10 cellular contexts compared by ENCODE assay signal in the genomic region with DNA sequence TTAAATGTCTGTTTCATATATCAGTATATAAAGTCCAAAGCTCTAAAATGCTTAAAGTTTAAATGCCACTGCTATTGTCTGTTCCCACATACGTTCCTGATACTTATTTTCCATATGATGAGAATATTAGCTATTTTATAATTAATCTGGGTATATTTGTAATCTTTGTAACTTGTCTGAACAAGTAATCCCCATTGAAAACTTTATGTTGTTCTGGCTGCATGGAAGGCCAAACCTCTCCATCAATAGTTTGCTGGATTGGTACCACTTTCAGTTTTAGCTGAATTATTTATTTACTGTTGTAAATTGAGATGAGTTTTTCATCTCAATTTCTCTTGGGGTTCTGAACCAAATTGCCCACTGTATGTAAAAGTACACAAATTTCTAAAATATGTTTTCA. TPM values are rescaled to one million over a fixed set of nuclear protein-coding genes. Genes with fewer than 3 reads are reported as not detected.
DNase-seq lines count a peak whose midpoint lies in the region; ATAC-seq, FAIRE-seq and TF ChIP-seq lines count a peak whose summit lies in the region.
"Had no signal": no experiment of that assay in that cellular context is flagged by ENCODE, and none has a peak within 500 bp of the region (broad histone marks: within the 10 kb centered on the region; RNA-seq: fewer than 3 reads in every experiment).

No MANE protein-coding gene starts in this region.

- no peak for FAIRE-seq in astrocyte (lab: Jason Lieb, UNC)

- H3K4me1 Mint-ChIP-seq in astrocyte (ENCODE audit: low read depth, unreplicated experiment) = peaks cover 20% of the 10 kb centered on the region

- H3K79me2 ChIP-seq in astrocyte (ENCODE audit: insufficient read depth, low read length) = peaks cover 94% of the 10 kb centered on the region

- H3K9me3 ChIP-seq in heart left ventricle (no peaks in the 10 kb centered on the region), astrocyte (ENCODE audit: insufficient read depth, low read depth, low read length) (no peaks in the 10 kb centered on the region), upper lobe of left lung (no peaks in the 10 kb centered on the region)

- no peaks in the 10 kb centered on the region for H3K27me3 Mint-ChIP-seq in astrocyte (ENCODE audit: low read depth, unreplicated experiment)

- H3K9ac ChIP-seq in astrocyte (ENCODE audit: low read length) = peak overlapping the region; percentile 96

- 14 to 22% (median 16%) methylated on average over 1 of the region's 1 CpG for WGBS in heart left ventricle, 4 donors
- 35 to 41% methylated on average over 1 of the region's 1 CpG for WGBS in upper lobe of left lung, 2 donors

- TF ChIP-seq POLR2A in heart left ventricle (IDR thresholded peaks at IDR 0.05) (no peak), upper lobe of left lung (IDR thresholded peaks at IDR 0.05) (no peak)

- H3K27me3 ChIP-seq in heart left ventricle = no peaks in the 10 kb centered on the region
- no peaks in the 10 kb centered on the region for H3K27me3 ChIP-seq in astrocyte (ENCODE audit: insufficient read depth, low read length)
- no peaks in the 10 kb centered on the region for H3K27me3 ChIP-seq in kidney epithelial cell (ENCODE audit: control insufficient read depth, insufficient read depth, low read length)
- no peaks in the 10 kb centered on the region for H3K27me3 ChIP-seq in upper lobe of left lung

- ATAC-seq in heart left ventricle (no peak), Right ventricle myocardium inferior (no peak), upper lobe of left lung (ENCODE audit: low FRiP score in 2 of 2) (no peak)

- peak overlapping the region in 3 of 12 donors; percentile 91 to 95 (median 94) for H3K27ac ChIP-seq in heart left ventricle
- H3K27ac ChIP-seq in astrocyte (ENCODE audit: low read depth, low read length) = peak overlapping the region; percentile 90
- H3K27ac ChIP-seq in upper lobe of left lung = peak overlapping the region in 2 of 4 donors; percentile 96 to 98

- POLR2A ChIA-PET in HEK293T (lab: Yijun Ruan, JAX) = no interaction called here

- intact Hi-C loops in heart left ventricle (cut with DNase I) (loop anchor here in 3 of 10 donors (10.0 kb wide), 3 partner anchors 178 to 1562 kb away; partner anchors contain the start of genes ACVR2A (in 1 of the 3), EPC2 (in 1 of the 3) and MMADHC (in 1 of the 3)), Right ventricle myocardium inferior (cut with DNase I) (loop anchor here (5.0 to 10.0 kb wide), 2 partner anchors 180 to 622 kb away; partner anchors contain the start of gene EPC2)

- H3K27ac Mint-ChIP-seq in astrocyte (ENCODE audit: unreplicated experiment) = no peak overlapping the region

- peak overlapping the region; percentile 95 for H3K4me2 ChIP-seq in astrocyte (ENCODE audit: low read length)

- CTCF ChIA-PET in HEK293T (lab: Yijun Ruan, JAX) = interaction anchor here (1.2 kb wide), 1 partner anchor 36 kb away, joined by 3 read pairs; no protein-coding TSS in a partner anchor

- H2AFZ ChIP-seq in astrocyte (ENCODE audit: low read depth, low read length) = no peak overlapping the region

- no peak for DNase-seq in heart left ventricle
- DNase-seq in Right ventricle myocardium inferior (ENCODE audit: missing footprints) = no peak
- DNase-seq in astrocyte (ENCODE audit: low read depth) = no peak
- DNase-seq in kidney epithelial cell (ENCODE audit: low read depth) = no peak
- no peak for DNase-seq in upper lobe of left lung
- no peak for DNase-seq in HEK293T (ENCODE audit: extremely low spot score)
- DNase-seq in NCI-H526 treated with DMSO at 0.1 percent for 48 hours (lab: John Stamatoyannopoulos, UW) = no peak
- DNase-seq in globus pallidus (ENCODE audit: low spot score) = no peak
- DNase-seq: HCEC 1CT, RPMI8226 had no signal

- peak overlapping the region; percentile 100 for H3K4me3 Mint-ChIP-seq in astrocyte (ENCODE audit: unreplicated experiment)

- peaks cover 25% of the 10 kb centered on the region for H4K20me1 ChIP-seq in astrocyte (ENCODE audit: insufficient read depth, low read length)

- no peak for TF ChIP-seq EP300 in upper lobe of left lung (IDR thresholded peaks at IDR 0.05)

- TF ChIP-seq CTCF in heart left ventricle (IDR thresholded peaks at IDR 0.05) = no peak
- TF ChIP-seq CTCF in astrocyte (IDR thresholded peaks at IDR 0.05; ENCODE audit: insufficient read depth, low read depth, low read length) = no peak
- no peak for TF ChIP-seq CTCF in kidney epithelial cell (IDR thresholded peaks at IDR 0.05; ENCODE audit: insufficient read depth, low read length, poor library complexity, severe bottlenecking)
- TF ChIP-seq CTCF in upper lobe of left lung (IDR thresholded peaks at IDR 0.05) = no peak

- H3K36me3 ChIP-seq in heart left ventricle (peaks cover 0 to 6% (median 0%) of the 10 kb centered on the region in 9 donors), astrocyte (ENCODE audit: insufficient read depth, low read length) (no peaks in the 10 kb centered on the region), kidney epithelial cell (ENCODE audit: control insufficient read depth, insufficient read depth, low read length) (no peaks in the 10 kb centered on the region), upper lobe of left lung (peaks cover 0 to 5% (median 0%) of the 10 kb centered on the region in 4 donors)

- no peaks in the 10 kb centered on the region for H3K9me3 Mint-ChIP-seq in astrocyte (ENCODE audit: unreplicated experiment)

- H3K4me3 ChIP-seq in heart left ventricle = peak overlapping the region; percentile 51 to 94 (median 84)
- H3K4me3 ChIP-seq in astrocyte (ENCODE audit: insufficient read depth, low read depth, low read length) = peak overlapping the region; percentile 96
- peak overlapping the region; percentile 74 for H3K4me3 ChIP-seq in kidney epithelial cell (ENCODE audit: low read depth, low read length)
- peak overlapping the region in 3 of 4 donors; percentile 82 to 89 (median 88) for H3K4me3 ChIP-seq in upper lobe of left lung

- H3K4me1 ChIP-seq in heart left ventricle (peaks cover 3 to 54% (median 34%) of the 10 kb centered on the region in 12 donors), astrocyte (ENCODE audit: insufficient read depth, low read length) (peaks cover 8% of the 10 kb centered on the region), upper lobe of left lung (peaks cover 29 to 41% (median 35%) of the 10 kb centered on the region in 4 donors)

- no peaks in the 10 kb centered on the region for H3K36me3 Mint-ChIP-seq in astrocyte (ENCODE audit: low read depth, unreplicated experiment)

TF ChIP-seq in HEK293T, 16 proteins besides CTCF, POLR2A, EP300 and RAD21:
- no peak for TF ChIP-seq FOXK2 (IDR thresholded peaks at IDR 0.05)
- TF ChIP-seq LEF1 (IDR thresholded peaks at IDR 0.05; ENCODE audit: borderline replicate concordance) = no peak
- TF ChIP-seq L3MBTL2 (conservative IDR thresholded peaks at IDR 0.05) = no peak
- TF ChIP-seq ARNT (IDR thresholded peaks at IDR 0.05) = no peak
- no peak for TF ChIP-seq ZNF384 (IDR thresholded peaks at IDR 0.05)
- TF ChIP-seq SUZ12 (IDR thresholded peaks at IDR 0.05) = no peak
- no peak for TF ChIP-seq CTBP1 (IDR thresholded peaks at IDR 0.05; ENCODE audit: borderline replicate concordance)
- TF ChIP-seq, protein P1, sequence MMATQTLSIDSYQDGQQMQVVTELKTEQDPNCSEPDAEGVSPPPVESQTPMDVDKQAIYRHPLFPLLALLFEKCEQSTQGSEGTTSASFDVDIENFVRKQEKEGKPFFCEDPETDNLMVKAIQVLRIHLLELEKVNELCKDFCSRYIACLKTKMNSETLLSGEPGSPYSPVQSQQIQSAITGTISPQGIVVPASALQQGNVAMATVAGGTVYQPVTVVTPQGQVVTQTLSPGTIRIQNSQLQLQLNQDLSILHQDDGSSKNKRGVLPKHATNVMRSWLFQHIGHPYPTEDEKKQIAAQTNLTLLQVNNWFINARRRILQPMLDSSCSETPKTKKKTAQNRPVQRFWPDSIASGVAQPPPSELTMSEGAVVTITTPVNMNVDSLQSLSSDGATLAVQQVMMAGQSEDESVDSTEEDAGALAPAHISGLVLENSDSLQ (IDR thresholded peaks at IDR 0.05) = no peak
- no peak for TF ChIP-seq FOXM1 (IDR thresholded peaks at IDR 0.05; ENCODE audit: borderline replicate concordance)

RNA-seq across cellular contexts. Expression of gene MBD5, which starts 1.5 kb away (rescaled TPM):
- total RNA-seq in heart left ventricle = 10 to 100 TPM; 12.3 to 44.4 (median 28.2) TPM
- polyA plus RNA-seq in heart left ventricle = 1 to 10 TPM; 6.8 to 9.9 TPM
- total RNA-seq in Right ventricle myocardium inferior = 36.6 TPM
- 52.8 and 53.6 TPM in 2 replicates for total RNA-seq in astrocyte
- total RNA-seq in kidney epithelial cell = 14.5 and 25.9 TPM in 2 replicates
- 10 to 100 TPM; 22.6 to 99.5 (median 27.5) TPM for total RNA-seq in upper lobe of left lung

RNA-seq across cellular contexts. Expression of gene ORC4, which starts 1.8 kb away (rescaled TPM):
- total RNA-seq in heart left ventricle (10 to 100 TPM; 33.4 to 64.7 (median 44.1) TPM), Right ventricle myocardium inferior (46.8 TPM), astrocyte (39.3 and 43.8 TPM in 2 replicates), kidney epithelial cell (60.7 and 80.3 TPM in 2 replicates), upper lobe of left lung (10 to 100 TPM; 21.9 to 48.5 (median 27.9) TPM)
- 10 to 100 TPM in 1 of 2 donors, 1 to 10 TPM in 1; 7.5 to 29.5 TPM for polyA plus RNA-seq in heart left ventricle
